9 cellular contexts compared by ENCODE assay signal in genomic region chr7:128266891-128267839, GRCh38. TPM values are rescaled to one million over a fixed set of nuclear protein-coding genes. Genes with fewer than 3 reads are reported as not detected.
DNase-seq lines count a peak whose midpoint lies in the region; TF ChIP-seq lines count a peak whose summit lies in the region.
"Had no signal": no experiment of that assay in that cellular context is flagged by ENCODE, and none has a peak within 500 bp of the region (broad histone marks: within the 10 kb centered on the region; RNA-seq: fewer than 3 reads in every experiment).

No MANE protein-coding gene starts in this region.

- H3K4me1 Mint-ChIP-seq in activated naive CD4-positive, alpha-beta T cell treated with anti-CD3 and anti-CD28 coated beads, Interleukin-2, amount 10 ng/mL, durations not matched to agents 7 days and 5 days, result no peaks in the 10 kb centered on the region

- H3K27ac ChIP-seq in mammary epithelial cell (ENCODE audit: insufficient read depth, low read depth, low read length) (peak overlapping the region; percentile 60), stomach (peak overlapping the region in 2 of 5 donors; percentile 33 to 73)

- no peak for TF ChIP-seq EP300 in stomach (IDR thresholded peaks at IDR 0.05)

- H2AFZ ChIP-seq in mammary epithelial cell (ENCODE audit: low read depth, low read length), result peak overlapping the region; percentile 93

- no peaks in the 10 kb centered on the region for H3K36me3 ChIP-seq in mammary epithelial cell (ENCODE audit: insufficient read depth, low read length)
- H3K36me3 ChIP-seq in stomach, result no peaks in the 10 kb centered on the region

- CTCF ChIA-PET in mammary epithelial cell (lab: Charles Lee; ENCODE audit: low non-redundant PET), result no interaction called here
- CTCF ChIA-PET in activated naive CD4-positive, alpha-beta T cell treated with anti-CD3 and anti-CD28 coated beads, Interleukin-2, amount 10 ng/mL, durations not matched to agents 7 days and 5 days (lab: Charles Lee), result no interaction called here

- no peak for TF ChIP-seq CTCF in mammary epithelial cell (conservative IDR thresholded peaks at IDR 0.05 in 1 of 2, IDR thresholded peaks at IDR 0.05 in 1 of 2; ENCODE audit: extremely low read depth in 1 of 2, insufficient read depth in 1 of 2, low read depth in 1 of 2, low read length in 2 of 2)
- no peak for TF ChIP-seq CTCF in stomach (IDR thresholded peaks at IDR 0.05)

- H3K4me1 ChIP-seq in mammary epithelial cell (ENCODE audit: insufficient read depth, low read length) (peaks cover 33% of the 10 kb centered on the region), stomach (peaks cover 29 to 55% (median 41%) of the 10 kb centered on the region in 4 donors)

- TF ChIP-seq POLR2A in stomach (IDR thresholded peaks at IDR 0.05), result no peak

- H3K9me3 Mint-ChIP-seq in activated naive CD4-positive, alpha-beta T cell treated with anti-CD3 and anti-CD28 coated beads, Interleukin-2, amount 10 ng/mL, durations not matched to agents 7 days and 5 days, result no peaks in the 10 kb centered on the region

- 4% methylated on average over 13 of the region's 19 CpGs for WGBS in mammary epithelial cell (ENCODE audit: low coverage, missing lambda C conversion rate)
- 22 to 32% (median 29%) methylated on average over 18 to 19 of the region's 19 CpGs for WGBS in stomach, 5 donors

- H3K27me3 ChIP-seq in mammary epithelial cell (ENCODE audit: insufficient read depth, low read length) (no peaks in the 10 kb centered on the region), stomach (peaks cover 0 to 23% (median 21%) of the 10 kb centered on the region in 3 donors)

- no peaks in the 10 kb centered on the region for H3K79me2 ChIP-seq in mammary epithelial cell (ENCODE audit: insufficient read depth, low read length)

- peak overlapping the region; percentile 31 for H3K9ac ChIP-seq in mammary epithelial cell (ENCODE audit: insufficient read depth, low read length)

- intact Hi-C loops in mammary epithelial cell (cut with micrococcal nuclease) (no loop called here), stomach (cut with DNase I; ENCODE audit: low total_unique reads) (no loop called here)

- peaks cover 75% of the 10 kb centered on the region for H3K27me3 Mint-ChIP-seq in activated naive CD4-positive, alpha-beta T cell treated with anti-CD3 and anti-CD28 coated beads, Interleukin-2, amount 10 ng/mL, durations not matched to agents 7 days and 5 days

- BruUV-seq in mammary epithelial cell (replicated peaks; lab: Mats Ljungman, UMichigan), result TSS peak; percentile 58

- DNase-seq in AG20443 (ENCODE audit: low spot score) (peak; percentile 69), NCI-H146 treated with DMSO at 0.1 percent for 48 hours (lab: John Stamatoyannopoulos, UW; ENCODE audit: unreplicated experiment) (peak; percentile 37), mammary epithelial cell (peak; percentile 67), islet precursor cell (peak; percentile 77), stomach (peak; percentile 61), NCI-H748 treated with DMSO at 0.1 percent for 48 hours (lab: John Stamatoyannopoulos, UW) (no peak)
- no peak for DNase-seq in activated naive CD4-positive, alpha-beta T cell treated with anti-CD3 and anti-CD28 coated beads, Interleukin-2, amount 10 ng/mL, durations not matched to agents 7 days and 5 days
- no peak for DNase-seq in activated CD4-positive, alpha-beta T cell treated with anti-CD3 and anti-CD28 coated beads for 4 hours

- H3K36me3 Mint-ChIP-seq in activated naive CD4-positive, alpha-beta T cell treated with anti-CD3 and anti-CD28 coated beads, Interleukin-2, amount 10 ng/mL, durations not matched to agents 7 days and 5 days, result no peaks in the 10 kb centered on the region

- in situ Hi-C loops in mammary epithelial cell (cut with MboI; ENCODE audit: low sequenced_read_pairs in 2 of 2), result no loop called here

- no peak overlapping the region for H3K27ac Mint-ChIP-seq in activated naive CD4-positive, alpha-beta T cell treated with anti-CD3 and anti-CD28 coated beads, Interleukin-2, amount 10 ng/mL, durations not matched to agents 7 days and 5 days

- no peaks in the 10 kb centered on the region for H4K20me1 ChIP-seq in mammary epithelial cell (ENCODE audit: insufficient read depth, low read length)

- dilution Hi-C loops in mammary epithelial cell (cut with HindIII; ENCODE audit: low sequenced_read_pairs), result no loop called here

- H3K4me3 ChIP-seq in mammary epithelial cell (replicated peaks in 1 of 3; ENCODE audit: insufficient read depth in 1 of 3, low read depth in 2 of 3, low read length in 3 of 3), result peak overlapping the region in 2 of 3 experiments; percentile 0 to 18
- H3K4me3 ChIP-seq in stomach, result peak overlapping the region; percentile 1 to 19 (median 14)

- no peak overlapping the region for H3K4me3 Mint-ChIP-seq in activated naive CD4-positive, alpha-beta T cell treated with anti-CD3 and anti-CD28 coated beads, Interleukin-2, amount 10 ng/mL, durations not matched to agents 7 days and 5 days

- H3K9me3 ChIP-seq in mammary epithelial cell (replicated peaks; ENCODE audit: insufficient read depth, low read length), result no peaks in the 10 kb centered on the region
- H3K9me3 ChIP-seq in stomach, result no peaks in the 10 kb centered on the region

- H3K4me2 ChIP-seq in mammary epithelial cell (ENCODE audit: insufficient read depth, low read depth, low read length), result peak overlapping the region; percentile 71

RNA-seq across cellular contexts. Expression of gene LEP, which starts 26.1 kb away (rescaled TPM):
- total RNA-seq in mammary epithelial cell (1 to 10 TPM in 1 of 2 donors, not detected in 1; 1.0 TPM), stomach (not detected)
- polyA plus RNA-seq in mammary epithelial cell (0.03 TPM), stomach (under 1 TPM in 2 of 3 donors, not detected in 1; 0.05 to 0.12 TPM)
- polyA minus RNA-seq in mammary epithelial cell, result not detected
- total RNA-seq: activated CD8-positive, alpha-beta memory T cell treated with anti-CD3 and anti-CD28 coated beads for 36 hours had no signal

Comparison
In these comparisons a context has a peak if more than half of its experiments do, and no peak if none do; other contexts are left out.
1. DNase-seq: peak in AG20443 (single experiment), NCI-H146 treated with DMSO at 0.1 percent for 48 hours (single experiment), mammary epithelial cell (single experiment), islet precursor cell (single experiment) and stomach (single experiment); none in NCI-H748 treated with DMSO at 0.1 percent for 48 hours (single experiment), activated naive CD4-positive, alpha-beta T cell treated with anti-CD3 and anti-CD28 coated beads, Interleukin-2, amount 10 ng/mL, durations not matched to agents 7 days and 5 days (single experiment) and activated CD4-positive, alpha-beta T cell treated with anti-CD3 and anti-CD28 coated beads for 4 hours (0 of 2).